In the genomic region with DNA sequence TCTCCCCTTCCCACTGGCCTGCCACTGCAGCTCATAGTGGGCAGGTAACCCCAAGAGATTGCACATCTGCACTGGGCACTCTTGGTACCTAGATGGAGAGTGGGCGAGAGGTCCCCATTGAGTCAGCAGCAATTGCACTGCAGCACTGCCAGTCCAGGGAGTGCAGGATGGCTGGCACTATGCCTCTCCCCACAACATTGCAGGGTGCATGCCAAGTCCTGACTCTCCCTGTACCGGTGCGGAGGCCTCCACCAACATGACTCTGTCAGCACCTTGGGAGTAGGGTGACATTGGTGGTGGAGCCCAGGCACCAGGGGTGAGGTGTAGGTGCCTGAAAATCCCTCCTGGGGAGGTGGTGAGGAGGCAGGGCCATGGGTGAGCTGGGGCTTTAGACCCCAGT, we compare ENCODE assay signal across 20 cellular contexts.
A peak's percentile ranks its signal among the peaks of the same experiment; 100 is the strongest.
DNase-seq lines count a peak whose midpoint lies in the region; ATAC-seq and TF ChIP-seq lines count a peak whose summit lies in the region.
"Had no signal": no experiment of that assay in that cellular context is flagged by ENCODE, and none has a peak within 500 bp of the region (broad histone marks: within the 10 kb centered on the region; RNA-seq: fewer than 3 reads in every experiment).

No MANE protein-coding gene starts in this region.

- no peaks in the 10 kb centered on the region for H3K27me3 Mint-ChIP-seq in natural killer cell (ENCODE audit: low read depth in 2 of 2)
- H3K27me3 Mint-ChIP-seq: CD4-positive, alpha-beta T cell had no signal

- no peaks in the 10 kb centered on the region for H3K9me3 ChIP-seq in GM23248 (ENCODE audit: low read depth)
- no peaks in the 10 kb centered on the region for H3K9me3 ChIP-seq in hepatocyte (ENCODE audit: low read depth)
- H3K9me3 ChIP-seq: BLaER1, HAP-1, SK-N-SH had no signal

- TF ChIP-seq CTCF in natural killer cell (IDR thresholded peaks at IDR 0.05) (no peak), hepatocyte (IDR thresholded peaks at IDR 0.05; ENCODE audit: poor library complexity) (no peak)

- in situ Hi-C loops in GM23248 (cut with MboI), result no loop called here

- ATAC-seq in natural killer cell, result no peak
- no peak for ATAC-seq in stimulated activated effector memory CD8-positive, alpha-beta T cell treated with anti-CD3 and anti-CD28 coated beads, Interleukin-12 subunit alpha, Interleukin-12 subunit beta, amount 100 ng/mL, for 72 hours
- no peak for ATAC-seq in HG03469 (IDR thresholded peaks at IDR 0.05; ENCODE audit: unreplicated experiment)

- H3K27ac Mint-ChIP-seq in natural killer cell, result peak overlapping the region; percentile 89 to 97
- H3K27ac Mint-ChIP-seq in stimulated activated effector memory CD8-positive, alpha-beta T cell treated with anti-CD3 and anti-CD28 coated beads, Interleukin-12 subunit alpha, Interleukin-12 subunit beta, amount 100 ng/mL, for 72 hours, result peak overlapping the region; percentile 80
- H3K27ac Mint-ChIP-seq: CD4-positive, alpha-beta T cell had no signal

- no peak overlapping the region for H3K27ac ChIP-seq in GM23248
- H3K27ac ChIP-seq in hepatocyte, result no peak overlapping the region
- H3K27ac ChIP-seq: BLaER1, KMS-11 had no signal

- no peak overlapping the region for H2AFZ ChIP-seq in GM23248
- H2AFZ ChIP-seq in hepatocyte, result no peak overlapping the region

- H3K4me2 ChIP-seq in GM23248 (ENCODE audit: unreplicated experiment) (no peak overlapping the region), hepatocyte (no peak overlapping the region)
- H3K4me2 ChIP-seq: BLaER1, KMS-11, SK-N-SH had no signal

- H3K36me3 ChIP-seq in GM23248 (ENCODE audit: low read depth) (no peaks in the 10 kb centered on the region; the same call in 1 of the 2 replicates), hepatocyte (replicated peaks; ENCODE audit: insufficient read depth, low read depth) (no peaks in the 10 kb centered on the region)
- H3K36me3 ChIP-seq: HAP-1 had no signal

- H3K4me3 ChIP-seq in GM23248 (no peak overlapping the region), hepatocyte (no peak overlapping the region)
- H3K4me3 ChIP-seq: BLaER1, HAP-1 had no signal

- H3K9ac ChIP-seq in GM23248, result no peak overlapping the region
- H3K9ac ChIP-seq: BLaER1, KMS-11, SK-N-SH had no signal

- intact Hi-C loops in natural killer cell (cut with micrococcal nuclease), result loop anchor here (2.0 kb wide), 1 partner anchor 17 kb away; no protein-coding TSS in a partner anchor

- H3F3A ChIP-seq in GM23248 (ENCODE audit: insufficient read depth), result peaks cover 28% of the 10 kb centered on the region

- H3K36me3 Mint-ChIP-seq in natural killer cell, result peaks cover 26% of the 10 kb centered on the region
- H3K36me3 Mint-ChIP-seq in stimulated activated effector memory CD8-positive, alpha-beta T cell treated with anti-CD3 and anti-CD28 coated beads, Interleukin-12 subunit alpha, Interleukin-12 subunit beta, amount 100 ng/mL, for 72 hours, result peaks cover 81% of the 10 kb centered on the region

- WGBS in GM23248 (ENCODE audit: low coverage in 1 of 2, low lambda C conversion rate in 2 of 2, missing lambda C conversion rate in 2 of 2), 2 experiments, result 68 to 69% methylated on average over 3 of the region's 3 CpGs
- 91% methylated on average over 3 of the region's 3 CpGs for WGBS in hepatocyte (ENCODE audit: low lambda C conversion rate, missing lambda C conversion rate)

- no peaks in the 10 kb centered on the region for H3K9me3 Mint-ChIP-seq in natural killer cell
- H3K9me3 Mint-ChIP-seq in stimulated activated effector memory CD8-positive, alpha-beta T cell treated with anti-CD3 and anti-CD28 coated beads, Interleukin-12 subunit alpha, Interleukin-12 subunit beta, amount 100 ng/mL, for 72 hours, result no peaks in the 10 kb centered on the region
- H3K9me3 Mint-ChIP-seq: CD4-positive, alpha-beta T cell had no signal

- 0 out of 2 replicates have a peak, but pooled peaks cover 2% of the 10 kb centered on the region for H3K79me2 ChIP-seq in GM23248 (ENCODE audit: insufficient read depth)
- no peaks in the 10 kb centered on the region for H3K79me2 ChIP-seq in hepatocyte

- H3K27me3 ChIP-seq in GM23248 (replicated peaks; ENCODE audit: insufficient read depth) (no peaks in the 10 kb centered on the region), hepatocyte (no peaks in the 10 kb centered on the region)
- H3K27me3 ChIP-seq: BLaER1 had no signal

- H3K4me3 Mint-ChIP-seq in natural killer cell, result no peak overlapping the region
- H3K4me3 Mint-ChIP-seq in stimulated activated effector memory CD8-positive, alpha-beta T cell treated with anti-CD3 and anti-CD28 coated beads, Interleukin-12 subunit alpha, Interleukin-12 subunit beta, amount 100 ng/mL, for 72 hours, result no peak overlapping the region
- H3K4me3 Mint-ChIP-seq: CD4-positive, alpha-beta T cell had no signal

- H3K4me1 ChIP-seq in GM23248 (ENCODE audit: insufficient read depth) (peaks cover 48% of the 10 kb centered on the region), hepatocyte (ENCODE audit: insufficient read depth) (peaks cover 5% of the 10 kb centered on the region)
- H3K4me1 ChIP-seq: HAP-1 had no signal

- H3K9me2 ChIP-seq in GM23248 (ENCODE audit: insufficient read depth) (no peaks in the 10 kb centered on the region), hepatocyte (replicated peaks; ENCODE audit: insufficient read depth) (no peaks in the 10 kb centered on the region)
- H3K9me2 ChIP-seq: SK-N-SH had no signal

- DNase-seq in GM23248 (peak; percentile 44), RPMI8226 (peak; percentile 75), natural killer cell (no peak), NCI-H510A treated with DMSO at 0.1 percent for 48 hours (lab: John Stamatoyannopoulos, UW) (no peak), hepatocyte (ENCODE audit: low spot score) (no peak), NCI-H748 treated with DMSO at 0.1 percent for 48 hours (lab: John Stamatoyannopoulos, UW) (no peak)
- DNase-seq in stimulated activated effector memory CD8-positive, alpha-beta T cell treated with anti-CD3 and anti-CD28 coated beads, Interleukin-12 subunit alpha, Interleukin-12 subunit beta, amount 100 ng/mL, for 72 hours (ENCODE audit: low spot score in 2 of 2), result no peak
- DNase-seq: CD4-positive, alpha-beta T cell; COR-L47; DMS79; NCI-H1694; NCI-H2081; NCI-H2171 treated with DMSO at 0.1 percent for 48 hours; NCI-H526; SIG-M5; SK-N-SH had no signal

- peaks cover 69 to 72% of the 10 kb centered on the region in 2 donors for H3K4me1 Mint-ChIP-seq in natural killer cell
- H3K4me1 Mint-ChIP-seq in stimulated activated effector memory CD8-positive, alpha-beta T cell treated with anti-CD3 and anti-CD28 coated beads, Interleukin-12 subunit alpha, Interleukin-12 subunit beta, amount 100 ng/mL, for 72 hours, result peaks cover 69% of the 10 kb centered on the region

- H4K20me1 ChIP-seq in GM23248 (ENCODE audit: insufficient read depth), result no peaks in the 10 kb centered on the region
- H4K20me1 ChIP-seq in hepatocyte (ENCODE audit: insufficient read depth, poor library complexity, severe bottlenecking), result no peaks in the 10 kb centered on the region
- H4K20me1 ChIP-seq: BLaER1 had no signal

Comparison
In these comparisons a context has a peak if more than half of its experiments do, and no peak if none do; other contexts are left out.
1. DNase-seq: peak in GM23248 (single experiment) and RPMI8226 (single experiment); none in natural killer cell (single experiment), stimulated activated effector memory CD8-positive, alpha-beta T cell treated with anti-CD3 and anti-CD28 coated beads, Interleukin-12 subunit alpha, Interleukin-12 subunit beta, amount 100 ng/mL, for 72 hours (0 of 2), NCI-H510A treated with DMSO at 0.1 percent for 48 hours (single experiment), hepatocyte (single experiment) and NCI-H748 treated with DMSO at 0.1 percent for 48 hours (single experiment).